ENCODE assay signal across 20 cellular contexts in the genomic region with DNA sequence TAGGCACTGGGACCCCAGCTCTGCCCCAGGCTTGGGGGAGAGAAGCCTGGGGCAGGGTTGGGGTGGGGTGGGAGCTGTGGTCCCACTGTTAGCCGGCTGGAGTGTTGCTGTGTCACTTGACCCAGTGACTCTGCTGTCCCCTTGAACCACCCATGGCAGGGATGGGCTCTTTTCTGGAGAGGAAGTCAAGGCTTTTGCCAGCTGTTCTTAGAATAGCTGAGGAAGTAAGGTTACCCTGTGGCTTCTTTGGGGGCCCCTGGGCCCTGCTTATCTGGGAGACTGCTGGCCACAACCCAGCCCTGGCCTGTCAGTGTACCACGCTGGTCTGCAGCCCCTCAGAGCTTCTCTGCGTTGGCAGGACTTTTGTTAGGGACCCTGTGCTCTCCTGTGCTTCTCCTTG. TPM values are rescaled to one million over a fixed set of nuclear protein-coding genes. Genes with fewer than 3 reads are reported as not detected.
DNase-seq lines count a peak whose midpoint lies in the region; ATAC-seq and TF ChIP-seq lines count a peak whose summit lies in the region.
"Had no signal": no experiment of that assay in that cellular context is flagged by ENCODE, and none has a peak within 500 bp of the region (broad histone marks: within the 10 kb centered on the region; RNA-seq: fewer than 3 reads in every experiment).

No MANE protein-coding gene starts in this region.

- no peaks in the 10 kb centered on the region for H3K4me1 ChIP-seq in suprapubic skin
- no peaks in the 10 kb centered on the region for H3K4me1 ChIP-seq in CD8-positive, alpha-beta T cell (ENCODE audit: insufficient read depth, low read length)
- H3K4me1 ChIP-seq: Caco-2, SJCRH30 had no signal

- peaks cover 5% of the 10 kb centered on the region for H3K4me1 Mint-ChIP-seq in CD8-positive, alpha-beta T cell (ENCODE audit: low read depth)
- H3K4me1 Mint-ChIP-seq: brain had no signal

- H3K27me3 Mint-ChIP-seq in CD8-positive, alpha-beta T cell (ENCODE audit: low read depth): no peaks in the 10 kb centered on the region
- H3K27me3 Mint-ChIP-seq: brain had no signal

- H3K27ac ChIP-seq in suprapubic skin: no peak overlapping the region
- H3K27ac ChIP-seq in CD8-positive, alpha-beta T cell (ENCODE audit: low read depth, low read length): no peak overlapping the region
- H3K27ac ChIP-seq: SJCRH30 had no signal

- DNase-seq in KBM-7 (peak; percentile 51), SKM-1 (lab: John Stamatoyannopoulos, UW; ENCODE audit: unreplicated experiment) (peak; percentile 71), erythroblast (lab: John Stamatoyannopoulos, UW) (peak; percentile 62 to 68), sciatic nerve (ENCODE audit: low spot score) (no peak), suprapubic skin (ENCODE audit: low spot score in 2 of 2) (no peak), GM13976 (ENCODE audit: low spot score) (no peak)
- DNase-seq in CD8-positive, alpha-beta T cell: no peak
- DNase-seq: activated CD4-positive, CD25-positive, alpha-beta regulatory T cell; Caco-2; glutamatergic neuron; left colon; NCI-H187; NCI-H774; nephron progenitor cell; SJCRH30 had no signal

- intact Hi-C loops in sciatic nerve (cut with DNase I): no loop called here
- intact Hi-C loops in CD8-positive, alpha-beta T cell (cut with DNase I, micrococcal nuclease): no loop called here

- H3K36me3 ChIP-seq in suprapubic skin: peaks cover 52% of the 10 kb centered on the region
- H3K36me3 ChIP-seq in CD8-positive, alpha-beta T cell (ENCODE audit: insufficient read depth, low read length): peaks cover 22% of the 10 kb centered on the region
- H3K36me3 ChIP-seq: SJCRH30 had no signal

- H3K27ac Mint-ChIP-seq in CD8-positive, alpha-beta T cell: no peak overlapping the region
- H3K27ac Mint-ChIP-seq: brain, nephron progenitor cell had no signal

- H3K36me3 Mint-ChIP-seq in CD8-positive, alpha-beta T cell: peaks cover 46% of the 10 kb centered on the region

- no peaks in the 10 kb centered on the region for H3K27me3 ChIP-seq in suprapubic skin
- no peaks in the 10 kb centered on the region for H3K27me3 ChIP-seq in CD8-positive, alpha-beta T cell (ENCODE audit: insufficient read depth, low read length)
- H3K27me3 ChIP-seq: SJCRH30 had no signal

- no peak for TF ChIP-seq EP300 in suprapubic skin (IDR thresholded peaks at IDR 0.05)

- ATAC-seq in sciatic nerve (peak; percentile 53), HG02884 (IDR thresholded peaks at IDR 0.05; ENCODE audit: unreplicated experiment) (no peak)
- no peak for ATAC-seq in CD8-positive, alpha-beta T cell
- ATAC-seq: left colon had no signal

- in situ Hi-C loops in KBM-7 (cut with MboI; ENCODE audit: low pct_unique_long_range_greater_than_20kb, low sequenced_read_pairs) (no loop called here), GM13976 (cut with MboI; ENCODE audit: low sequenced_read_pairs, unreplicated experiment) (no loop called here)

- TF ChIP-seq CTCF in suprapubic skin (IDR thresholded peaks at IDR 0.05) (no peak), GM13976 (IDR thresholded peaks at IDR 0.05; ENCODE audit: borderline replicate concordance, control extremely low read depth, extremely low read depth, insufficient read depth, missing control alignments) (no peak)
- no peak for TF ChIP-seq CTCF in CD8-positive, alpha-beta T cell (IDR thresholded peaks at IDR 0.05)

- H3K4me3 ChIP-seq in suprapubic skin: no peak overlapping the region
- H3K4me3 ChIP-seq in CD8-positive, alpha-beta T cell (ENCODE audit: low read depth, low read length): no peak overlapping the region
- H3K4me3 ChIP-seq: SJCRH30, skin epidermis, thoracic aorta had no signal

- H3K4me3 Mint-ChIP-seq in CD8-positive, alpha-beta T cell: no peak overlapping the region
- H3K4me3 Mint-ChIP-seq: activated T-helper 1 cell treated with anti-CD3 and anti-CD28 coated beads, Interleukin-12 subunit alpha, Interleukin-12 subunit beta, Interleukin-2, Interleukin-4 antibody, amounts not matched to agents 30 ng/mL and 10 ng/mL and 1 ng/mL, durations not matched to agents 14 hours and 24 hours and 36 hours; brain; nephron progenitor cell had no signal

- no peaks in the 10 kb centered on the region for H3K9me3 Mint-ChIP-seq in CD8-positive, alpha-beta T cell
- H3K9me3 Mint-ChIP-seq: activated T-helper 1 cell treated with anti-CD3 and anti-CD28 coated beads, Interleukin-12 subunit alpha, Interleukin-12 subunit beta, Interleukin-2, Interleukin-4 antibody, amounts not matched to agents 30 ng/mL and 10 ng/mL and 1 ng/mL, durations not matched to agents 14 hours and 24 hours and 36 hours; brain; nephron progenitor cell had no signal

- TF ChIP-seq POLR2A in erythroblast (IDR thresholded peaks at IDR 0.05; ENCODE audit: low read length): no peak
- no peak for TF ChIP-seq POLR2A in suprapubic skin (IDR thresholded peaks at IDR 0.05)

- H3K9me3 ChIP-seq in suprapubic skin: no peaks in the 10 kb centered on the region
- H3K9me3 ChIP-seq in CD8-positive, alpha-beta T cell (ENCODE audit: low read length): no peaks in the 10 kb centered on the region
- H3K9me3 ChIP-seq: Caco-2, SJCRH30, thoracic aorta had no signal

- CTCF ChIA-PET in CD8-positive, alpha-beta T cell (lab: Charles Lee): interaction anchor here (1.5 kb wide), 1 partner anchor 23 kb away, joined by 4 read pairs; no protein-coding TSS in a partner anchor

- 62% methylated on average over 3 of the region's 3 CpGs for whole genome bisulfite sequencing in suprapubic skin

- POLR2A ChIA-PET in CD8-positive, alpha-beta T cell (lab: Charles Lee): no interaction called here

RNA-seq across cellular contexts. Expression of a gene that starts 9.1 kb away (rescaled TPM):
- total RNA-seq in sciatic nerve: 133 TPM
- total RNA-seq in suprapubic skin: 100 to 1,000 TPM in 1 of 4 donors, 10 to 100 TPM in 3; 57.8 to 112 (median 78.5) TPM
- 10 to 100 TPM; 76.5 to 81.3 TPM for total RNA-seq in CD8-positive, alpha-beta T cell

RNA-seq across cellular contexts. Expression of a gene that starts 22.2 kb away (rescaled TPM):
- total RNA-seq in sciatic nerve (35.3 TPM), suprapubic skin (10 to 100 TPM; 15.9 to 43.6 (median 29.5) TPM)
- total RNA-seq in CD8-positive, alpha-beta T cell: 10 to 100 TPM in 1 of 2 experiments, 1 to 10 TPM in 1; 9.0 to 13.3 TPM

RNA-seq across cellular contexts. Expression of a gene that starts 28.7 kb away (rescaled TPM):
- total RNA-seq in sciatic nerve (47.6 TPM), suprapubic skin (10 to 100 TPM; 28.7 to 48.5 (median 39.5) TPM)
- 1 to 10 TPM; 7.1 to 9.0 TPM for total RNA-seq in CD8-positive, alpha-beta T cell

RNA-seq across cellular contexts. Expression of a gene that starts 51.0 kb away (rescaled TPM):
- total RNA-seq in sciatic nerve (not detected), suprapubic skin (10 to 100 TPM; 60.5 to 82.7 (median 63.9) TPM)
- under 1 TPM; 0.28 to 0.33 TPM for total RNA-seq in CD8-positive, alpha-beta T cell

RNA-seq across cellular contexts. Expression of a gene that starts 55.8 kb away (rescaled TPM):
- total RNA-seq in sciatic nerve (4.7 TPM), suprapubic skin (1 to 10 TPM; 2.9 to 5.2 (median 4.1) TPM)
- not detected for total RNA-seq in CD8-positive, alpha-beta T cell
- total RNA-seq: SJCRH30 had no signal

Comparison
In these comparisons a context has a peak if more than half of its experiments do, and no peak if none do; other contexts are left out.
1. DNase-seq: peak in KBM-7 (single experiment), SKM-1 (single experiment) and erythroblast (2 of 2); none in sciatic nerve (single experiment), suprapubic skin (0 of 2), CD8-positive, alpha-beta T cell (0 of 7) and GM13976 (single experiment).